Comparison of ENCODE assay signal across 1 cellular context in the genomic region with DNA sequence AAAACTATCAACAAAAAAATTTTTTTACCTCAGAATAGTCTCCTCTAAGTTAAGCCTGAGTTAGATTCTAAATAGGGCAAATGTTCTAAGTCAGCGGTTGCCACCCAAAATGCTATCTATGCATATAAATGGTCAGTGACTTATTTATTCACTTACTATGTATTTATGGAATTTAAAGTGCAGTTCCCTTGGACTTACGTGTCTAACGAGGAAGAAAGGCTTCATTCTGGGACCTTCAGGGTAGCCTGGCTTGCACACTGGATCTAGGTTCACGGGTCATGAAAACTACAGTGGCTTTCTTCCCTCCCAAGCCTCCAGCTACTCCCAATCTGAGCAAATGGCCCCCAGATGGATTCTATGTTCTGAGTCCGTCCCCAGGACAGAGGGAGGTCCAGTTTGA.
TF ChIP-seq lines count a peak whose summit lies in the region.

No MANE protein-coding gene starts in this region.

TF ChIP-seq in GM12878, 131 proteins besides CTCF, POLR2A, EP300 and RAD21 (continued from another document):
- TF ChIP-seq SMC3 (IDR thresholded peaks at IDR 0.05; ENCODE audit: borderline replicate concordance, low read length) (no peak), FOXM1 (IDR thresholded peaks at IDR 0.05; ENCODE audit: low read depth, low read length) (no peak), DPF2 (IDR thresholded peaks at IDR 0.05) (no peak)
- TF ChIP-seq, protein P1, sequence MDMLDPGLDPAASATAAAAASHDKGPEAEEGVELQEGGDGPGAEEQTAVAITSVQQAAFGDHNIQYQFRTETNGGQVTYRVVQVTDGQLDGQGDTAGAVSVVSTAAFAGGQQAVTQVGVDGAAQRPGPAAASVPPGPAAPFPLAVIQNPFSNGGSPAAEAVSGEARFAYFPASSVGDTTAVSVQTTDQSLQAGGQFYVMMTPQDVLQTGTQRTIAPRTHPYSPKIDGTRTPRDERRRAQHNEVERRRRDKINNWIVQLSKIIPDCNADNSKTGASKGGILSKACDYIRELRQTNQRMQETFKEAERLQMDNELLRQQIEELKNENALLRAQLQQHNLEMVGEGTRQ (IDR thresholded peaks at IDR 0.05; ENCODE audit: borderline replicate concordance, low read depth, low read length) = no peak
- TF ChIP-seq, protein P2, sequence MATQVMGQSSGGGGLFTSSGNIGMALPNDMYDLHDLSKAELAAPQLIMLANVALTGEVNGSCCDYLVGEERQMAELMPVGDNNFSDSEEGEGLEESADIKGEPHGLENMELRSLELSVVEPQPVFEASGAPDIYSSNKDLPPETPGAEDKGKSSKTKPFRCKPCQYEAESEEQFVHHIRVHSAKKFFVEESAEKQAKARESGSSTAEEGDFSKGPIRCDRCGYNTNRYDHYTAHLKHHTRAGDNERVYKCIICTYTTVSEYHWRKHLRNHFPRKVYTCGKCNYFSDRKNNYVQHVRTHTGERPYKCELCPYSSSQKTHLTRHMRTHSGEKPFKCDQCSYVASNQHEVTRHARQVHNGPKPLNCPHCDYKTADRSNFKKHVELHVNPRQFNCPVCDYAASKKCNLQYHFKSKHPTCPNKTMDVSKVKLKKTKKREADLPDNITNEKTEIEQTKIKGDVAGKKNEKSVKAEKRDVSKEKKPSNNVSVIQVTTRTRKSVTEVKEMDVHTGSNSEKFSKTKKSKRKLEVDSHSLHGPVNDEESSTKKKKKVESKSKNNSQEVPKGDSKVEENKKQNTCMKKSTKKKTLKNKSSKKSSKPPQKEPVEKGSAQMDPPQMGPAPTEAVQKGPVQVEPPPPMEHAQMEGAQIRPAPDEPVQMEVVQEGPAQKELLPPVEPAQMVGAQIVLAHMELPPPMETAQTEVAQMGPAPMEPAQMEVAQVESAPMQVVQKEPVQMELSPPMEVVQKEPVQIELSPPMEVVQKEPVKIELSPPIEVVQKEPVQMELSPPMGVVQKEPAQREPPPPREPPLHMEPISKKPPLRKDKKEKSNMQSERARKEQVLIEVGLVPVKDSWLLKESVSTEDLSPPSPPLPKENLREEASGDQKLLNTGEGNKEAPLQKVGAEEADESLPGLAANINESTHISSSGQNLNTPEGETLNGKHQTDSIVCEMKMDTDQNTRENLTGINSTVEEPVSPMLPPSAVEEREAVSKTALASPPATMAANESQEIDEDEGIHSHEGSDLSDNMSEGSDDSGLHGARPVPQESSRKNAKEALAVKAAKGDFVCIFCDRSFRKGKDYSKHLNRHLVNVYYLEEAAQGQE (IDR thresholded peaks at IDR 0.05; ENCODE audit: low read depth, low read length) = no peak
